17 cellular contexts compared by ENCODE assay signal in the genomic region with DNA sequence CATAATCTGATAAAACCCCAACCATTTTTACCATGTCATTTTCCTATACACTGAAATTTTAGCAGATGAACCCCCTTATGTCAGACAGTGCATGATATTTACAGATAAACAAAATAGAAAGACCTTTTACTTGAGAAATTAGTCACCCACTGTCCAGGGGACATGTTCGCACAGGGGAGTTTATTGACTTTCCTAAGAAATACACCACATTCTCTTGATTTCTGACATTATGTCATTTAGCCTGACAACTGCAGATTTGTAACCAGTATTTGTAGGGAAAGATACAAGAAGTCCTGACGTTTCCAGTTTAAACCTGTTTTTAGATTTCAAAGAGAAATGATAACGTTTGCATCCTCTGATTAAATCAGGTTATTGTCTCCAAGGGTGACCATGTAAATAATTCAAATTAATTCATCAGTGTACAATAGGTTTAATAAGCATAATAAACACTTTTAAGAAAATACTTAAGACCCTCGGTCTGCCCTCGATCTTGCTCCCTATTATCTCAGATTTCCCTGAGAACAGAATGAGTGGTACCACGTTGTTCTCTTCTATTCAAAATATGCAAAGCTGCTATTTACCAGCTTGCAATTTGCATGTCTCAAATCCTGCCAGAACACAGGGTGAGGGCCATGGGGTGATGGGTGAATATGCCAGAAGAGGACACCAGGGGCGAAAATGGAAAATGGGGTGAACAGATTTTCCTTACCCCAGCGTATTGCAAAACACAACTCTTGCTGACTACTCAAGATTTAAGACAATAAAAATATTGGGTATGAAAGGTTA. TPM values are rescaled to one million over a fixed set of nuclear protein-coding genes. Genes with fewer than 3 reads are reported as not detected.
DNase-seq lines count a peak whose midpoint lies in the region; ATAC-seq and TF ChIP-seq lines count a peak whose summit lies in the region.
"Had no signal": no experiment of that assay in that cellular context is flagged by ENCODE, and none has a peak within 500 bp of the region (broad histone marks: within the 10 kb centered on the region; RNA-seq: fewer than 3 reads in every experiment).

No MANE protein-coding gene starts in this region.

- H3K27ac ChIP-seq in substantia nigra (ENCODE audit: low read depth, low read length, poor library complexity, severe bottlenecking) = peak overlapping the region; percentile 73

- no peak for TF ChIP-seq CTCF in WTC11 (IDR thresholded peaks at IDR 0.05)
- TF ChIP-seq CTCF in glutamatergic neuron (IDR thresholded peaks at IDR 0.05; ENCODE audit: partially characterized antibody, unreplicated experiment) = no peak
- TF ChIP-seq CTCF in progenitor cell of endocrine pancreas (IDR thresholded peaks at IDR 0.05; ENCODE audit: unreplicated experiment) = no peak

- no peak overlapping the region for H3K4me3 ChIP-seq in HAP-1

- H3K4me3 Mint-ChIP-seq in WTC11 (peak overlapping the region; percentile 46), glutamatergic neuron (ENCODE audit: unreplicated experiment) (peak overlapping the region; percentile 59), progenitor cell of endocrine pancreas (ENCODE audit: low read depth) (no peak overlapping the region)
- H3K4me3 Mint-ChIP-seq: B cell had no signal

- H3K27ac Mint-ChIP-seq in WTC11 (0 out of 2 replicates have a peak overlapping the region, but pooled peaks have one; percentile 43), glutamatergic neuron (ENCODE audit: unreplicated experiment) (peak overlapping the region; percentile 88), progenitor cell of endocrine pancreas (no peak overlapping the region)
- H3K27ac Mint-ChIP-seq: B cell had no signal

- peaks cover 22% of the 10 kb centered on the region for H3K27me3 Mint-ChIP-seq in WTC11 (ENCODE audit: low read depth)
- H3K27me3 Mint-ChIP-seq in glutamatergic neuron (ENCODE audit: unreplicated experiment) = peaks cover 5% of the 10 kb centered on the region
- H3K27me3 Mint-ChIP-seq in progenitor cell of endocrine pancreas = peaks cover 7% of the 10 kb centered on the region

- H3K36me3 Mint-ChIP-seq in WTC11 = no peaks in the 10 kb centered on the region
- no peaks in the 10 kb centered on the region for H3K36me3 Mint-ChIP-seq in glutamatergic neuron (ENCODE audit: unreplicated experiment)
- no peaks in the 10 kb centered on the region for H3K36me3 Mint-ChIP-seq in progenitor cell of endocrine pancreas (ENCODE audit: insufficient read depth)

- H3K4me1 ChIP-seq in HAP-1 = peaks cover 22% of the 10 kb centered on the region

- CTCF ChIA-PET in WTC11 (lab: Charles Lee) = interaction anchor here (0.6 to 8.8 kb wide), 6 partner anchors 13 to 356 kb away, joined by 3 to 109 read pairs (median 9); no protein-coding TSS in a partner anchor

- no peaks in the 10 kb centered on the region for H3K9me3 ChIP-seq in HAP-1

- H3K4me1 Mint-ChIP-seq in WTC11 (peaks cover 65% of the 10 kb centered on the region), glutamatergic neuron (ENCODE audit: low read depth, unreplicated experiment) (peaks cover 23% of the 10 kb centered on the region), progenitor cell of endocrine pancreas (ENCODE audit: low read depth) (peaks cover 29% of the 10 kb centered on the region)

- DNase-seq in HAP-1 (ENCODE audit: low spot score in 2 of 2) = peak; percentile 52 to 69
- no peak for DNase-seq in WTC11 (ENCODE audit: low spot score)
- no peak for DNase-seq in glutamatergic neuron
- peak in 1 of 49 donors; percentile 2 for DNase-seq in substantia nigra (lab: John Stamatoyannopoulos, UW)
- DNase-seq in RPMI8226 = no peak
- no peak for DNase-seq in progenitor cell of endocrine pancreas (ENCODE audit: low spot score, unreplicated experiment)
- no peak for DNase-seq in NCI-H2196 treated with DMSO at 0.1 percent for 48 hours (lab: John Stamatoyannopoulos, UW; ENCODE audit: unreplicated experiment)
- no peak for DNase-seq in SW480 (ENCODE audit: low spot score)
- DNase-seq: ACHN; CD4-positive, alpha-beta T cell; GF-D8; NCI-H345; NCI-H748 treated with DMSO at 0.1 percent for 48 hours; SHP77 had no signal

- in situ Hi-C loops in HAP-1 (cut with MboI; ENCODE audit: low sequenced_read_pairs) = loop anchor here (10.0 kb wide), 1 partner anchor 359 kb away; no protein-coding TSS in a partner anchor

- ATAC-seq in WTC11 = no peak
- ATAC-seq: Panc1, SK-N-SH treated with all-trans-retinoic acid at 6 μM for 48 hours had no signal

- H3K27me3 ChIP-seq in HAP-1 (ENCODE audit: low read depth) = no peaks in the 10 kb centered on the region

- no peaks in the 10 kb centered on the region for H3K36me3 ChIP-seq in HAP-1 (replicated peaks)

- H3K9me3 Mint-ChIP-seq in WTC11 (no peaks in the 10 kb centered on the region), glutamatergic neuron (ENCODE audit: unreplicated experiment) (peaks cover 1% of the 10 kb centered on the region), progenitor cell of endocrine pancreas (ENCODE audit: low read depth) (no peaks in the 10 kb centered on the region)
- H3K9me3 Mint-ChIP-seq: CD4-positive, alpha-beta T cell had no signal

- POLR2A ChIA-PET in WTC11 (lab: Charles Lee) = interaction anchor here (0.7 kb wide), 1 partner anchor 114 kb away, joined by 3 read pairs; no protein-coding TSS in a partner anchor

TF ChIP-seq in WTC11, 78 proteins besides CTCF, POLR2A, EP300 and RAD21:
- TF ChIP-seq ETV6 (CRISPR knock-in tag; IDR thresholded peaks at IDR 0.05) = no peak
- no peak for TF ChIP-seq CREM (CRISPR knock-in tag; IDR thresholded peaks at IDR 0.05)
- TF ChIP-seq SOX15 (CRISPR knock-in tag; IDR thresholded peaks at IDR 0.05) = no peak
- TF ChIP-seq NFATC4 (CRISPR knock-in tag; IDR thresholded peaks at IDR 0.05) = no peak
- TF ChIP-seq E2F1 (CRISPR knock-in tag; IDR thresholded peaks at IDR 0.05) = no peak
- TF ChIP-seq ZNF671 (CRISPR knock-in tag; IDR thresholded peaks at IDR 0.05) = no peak
- TF ChIP-seq EMX1 (CRISPR knock-in tag; IDR thresholded peaks at IDR 0.05) = no peak
- no peak for TF ChIP-seq NR2C2 (CRISPR knock-in tag; IDR thresholded peaks at IDR 0.05)
- TF ChIP-seq CBFB (CRISPR knock-in tag; IDR thresholded peaks at IDR 0.05; ENCODE audit: low read depth) = no peak
- TF ChIP-seq, protein P1, sequence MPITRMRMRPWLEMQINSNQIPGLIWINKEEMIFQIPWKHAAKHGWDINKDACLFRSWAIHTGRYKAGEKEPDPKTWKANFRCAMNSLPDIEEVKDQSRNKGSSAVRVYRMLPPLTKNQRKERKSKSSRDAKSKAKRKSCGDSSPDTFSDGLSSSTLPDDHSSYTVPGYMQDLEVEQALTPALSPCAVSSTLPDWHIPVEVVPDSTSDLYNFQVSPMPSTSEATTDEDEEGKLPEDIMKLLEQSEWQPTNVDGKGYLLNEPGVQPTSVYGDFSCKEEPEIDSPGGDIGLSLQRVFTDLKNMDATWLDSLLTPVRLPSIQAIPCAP (CRISPR knock-in tag; IDR thresholded peaks at IDR 0.05) = no peak
- TF ChIP-seq RELA (CRISPR knock-in tag; IDR thresholded peaks at IDR 0.05; ENCODE audit: borderline replicate concordance) = no peak
- TF ChIP-seq, protein P2, sequence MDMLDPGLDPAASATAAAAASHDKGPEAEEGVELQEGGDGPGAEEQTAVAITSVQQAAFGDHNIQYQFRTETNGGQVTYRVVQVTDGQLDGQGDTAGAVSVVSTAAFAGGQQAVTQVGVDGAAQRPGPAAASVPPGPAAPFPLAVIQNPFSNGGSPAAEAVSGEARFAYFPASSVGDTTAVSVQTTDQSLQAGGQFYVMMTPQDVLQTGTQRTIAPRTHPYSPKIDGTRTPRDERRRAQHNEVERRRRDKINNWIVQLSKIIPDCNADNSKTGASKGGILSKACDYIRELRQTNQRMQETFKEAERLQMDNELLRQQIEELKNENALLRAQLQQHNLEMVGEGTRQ (CRISPR knock-in tag; IDR thresholded peaks at IDR 0.05) = no peak
- TF ChIP-seq SMAD3 (CRISPR knock-in tag; IDR thresholded peaks at IDR 0.05; ENCODE audit: borderline replicate concordance) = no peak
- no peak for TF ChIP-seq ATF2 (CRISPR knock-in tag; IDR thresholded peaks at IDR 0.05; ENCODE audit: borderline replicate concordance, low read depth)
- no peak for TF ChIP-seq ZNF138 (CRISPR knock-in tag; conservative IDR thresholded peaks at IDR 0.05)
- TF ChIP-seq ZBTB43 (CRISPR knock-in tag; IDR thresholded peaks at IDR 0.05) = no peak

RNA-seq across cellular contexts. Expression of gene LYRM9, which starts 2.1 kb away (rescaled TPM):
- total RNA-seq in WTC11 (2021) = 3.6 to 4.1 TPM (median 3.8 TPM) in 3 replicates
- 10.6 TPM for total RNA-seq in glutamatergic neuron (ENCODE audit: unreplicated experiment)
- total RNA-seq in progenitor cell of endocrine pancreas = 9.5 and 12.2 TPM in 2 replicates

Comparison
In these comparisons a context has a peak if more than half of its experiments do, and no peak if none do; other contexts are left out.
1. DNase-seq: peak in HAP-1 (2 of 2); none in WTC11 (single experiment), glutamatergic neuron (single experiment), RPMI8226 (single experiment), progenitor cell of endocrine pancreas (single experiment), NCI-H2196 treated with DMSO at 0.1 percent for 48 hours (single experiment) and SW480 (single experiment).